In genomic region chr1:25695991-25696330, GRCh38 we compare ENCODE assay signal across 10 cellular contexts.
DNase-seq lines count a peak whose midpoint lies in the region; ATAC-seq and TF ChIP-seq lines count a peak whose summit lies in the region.
"Had no signal": no experiment of that assay in that cellular context is flagged by ENCODE, and none has a peak within 500 bp of the region (broad histone marks: within the 10 kb centered on the region; RNA-seq: fewer than 3 reads in every experiment).

No MANE protein-coding gene starts in this region.

- no peak for ATAC-seq in stimulated activated naive CD8-positive, alpha-beta T cell treated with anti-CD3 and anti-CD28 coated beads, Interleukin-15, Interleukin-2, amounts not matched to agents 100 U/mL and 50 U/mL, for 24 hours
- ATAC-seq in GM21390 (IDR thresholded peaks at IDR 0.05; ENCODE audit: unreplicated experiment) (no peak), GM18867 (IDR thresholded peaks at IDR 0.05; ENCODE audit: unreplicated experiment) (no peak)

- TF ChIP-seq CTCF in coronary artery (IDR thresholded peaks at IDR 0.05): no peak

- H3K27me3 Mint-ChIP-seq in stimulated activated naive CD8-positive, alpha-beta T cell treated with anti-CD3 and anti-CD28 coated beads, Interleukin-15, Interleukin-2, amounts not matched to agents 100 ng/mL and 50 ng/mL, for 24 hours: no peaks in the 10 kb centered on the region
- H3K27me3 Mint-ChIP-seq in immature natural killer cell (ENCODE audit: low read depth in 3 of 3): peaks cover 0 to 2% (median 2%) of the 10 kb centered on the region in 3 donors

- H3K36me3 Mint-ChIP-seq in stimulated activated naive CD8-positive, alpha-beta T cell treated with anti-CD3 and anti-CD28 coated beads, Interleukin-15, Interleukin-2, amounts not matched to agents 100 ng/mL and 50 ng/mL, for 24 hours (ENCODE audit: low read depth): no peaks in the 10 kb centered on the region
- peaks cover 0 to 5% (median 0%) of the 10 kb centered on the region in 3 donors for H3K36me3 Mint-ChIP-seq in immature natural killer cell

- no peaks in the 10 kb centered on the region for H3K9me3 Mint-ChIP-seq in stimulated activated naive CD8-positive, alpha-beta T cell treated with anti-CD3 and anti-CD28 coated beads, Interleukin-15, Interleukin-2, amounts not matched to agents 100 ng/mL and 50 ng/mL, for 24 hours
- no peaks in the 10 kb centered on the region for H3K9me3 Mint-ChIP-seq in immature natural killer cell

- no peak overlapping the region for H3K4me3 Mint-ChIP-seq in stimulated activated naive CD8-positive, alpha-beta T cell treated with anti-CD3 and anti-CD28 coated beads, Interleukin-15, Interleukin-2, amounts not matched to agents 100 ng/mL and 50 ng/mL, for 24 hours
- H3K4me3 Mint-ChIP-seq in immature natural killer cell: no peak overlapping the region

- H3K4me3 ChIP-seq in coronary artery: no peak overlapping the region

- no peak for DNase-seq in stimulated activated naive CD8-positive, alpha-beta T cell treated with anti-CD3 and anti-CD28 coated beads, Interleukin-15, Interleukin-2, amounts not matched to agents 100 U/mL and 50 U/mL, for 24 hours
- DNase-seq in coronary artery (ENCODE audit: low spot score) (no peak), middle frontal gyrus (ENCODE audit: extremely low spot score, low spot score) (peak; percentile 39), immature natural killer cell (no peak)
- DNase-seq in stimulated activated CD8-positive, alpha-beta memory T cell treated with anti-CD3 and anti-CD28 coated beads, Interleukin-4, amount 100 ng/mL, for 48 hours: no peak
- DNase-seq: stimulated activated naive CD4-positive, alpha-beta T cell treated with Interleukin-2 at 50 U/mL for 16 hours had no signal

- H3K4me1 Mint-ChIP-seq in stimulated activated naive CD8-positive, alpha-beta T cell treated with anti-CD3 and anti-CD28 coated beads, Interleukin-15, Interleukin-2, amounts not matched to agents 100 ng/mL and 50 ng/mL, for 24 hours (ENCODE audit: low read depth): peaks cover 34% of the 10 kb centered on the region
- H3K4me1 Mint-ChIP-seq in immature natural killer cell: no peaks in the 10 kb centered on the region

- H3K27ac ChIP-seq in coronary artery: peak overlapping the region; percentile 53 to 84
- H3K27ac ChIP-seq: HL-60 had no signal

- H3K27ac Mint-ChIP-seq in stimulated activated naive CD8-positive, alpha-beta T cell treated with anti-CD3 and anti-CD28 coated beads, Interleukin-15, Interleukin-2, amounts not matched to agents 100 ng/mL and 50 ng/mL, for 24 hours: peak overlapping the region; percentile 12
- no peak overlapping the region for H3K27ac Mint-ChIP-seq in immature natural killer cell
